Comparison of ENCODE assay signal across 1 cellular context in the genomic region with DNA sequence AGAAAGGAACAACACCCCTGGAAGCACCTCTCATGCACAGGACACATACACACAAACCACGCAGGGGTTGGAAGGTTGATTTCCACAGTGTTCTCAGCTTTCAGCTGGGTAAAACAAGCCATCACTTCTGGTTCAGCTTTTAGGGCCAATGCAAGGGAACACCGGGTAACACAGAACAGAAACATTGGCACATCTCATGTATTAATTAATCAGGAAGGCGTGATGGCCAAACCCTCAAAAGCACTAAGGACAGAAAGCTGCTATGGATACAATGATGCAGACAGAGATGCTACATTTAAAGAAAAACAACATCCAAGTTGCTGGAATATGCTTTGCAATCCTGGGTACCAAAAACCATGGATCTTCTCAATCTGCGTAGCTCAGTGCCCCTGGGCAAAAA.
TF ChIP-seq lines count a peak whose summit lies in the region.

No MANE protein-coding gene starts in this region.

TF ChIP-seq in H1, 55 proteins besides CTCF, POLR2A, EP300 and RAD21 (continued from another document):
- TF ChIP-seq CTBP2 (IDR thresholded peaks at IDR 0.05; ENCODE audit: borderline replicate concordance, insufficient read depth, insufficient read length, low read length): no peak
- no peak for TF ChIP-seq ZNF274 (IDR thresholded peaks at IDR 0.05; ENCODE audit: borderline replicate concordance, extremely low read depth, low read length)
- no peak for TF ChIP-seq RBBP5 (IDR thresholded peaks at IDR 0.05; ENCODE audit: borderline replicate concordance, low read depth, low read length)
- TF ChIP-seq, protein P1, sequence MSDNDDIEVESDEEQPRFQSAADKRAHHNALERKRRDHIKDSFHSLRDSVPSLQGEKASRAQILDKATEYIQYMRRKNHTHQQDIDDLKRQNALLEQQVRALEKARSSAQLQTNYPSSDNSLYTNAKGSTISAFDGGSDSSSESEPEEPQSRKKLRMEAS (IDR thresholded peaks at IDR 0.05): no peak
- no peak for TF ChIP-seq CBX8 (IDR thresholded peaks at IDR 0.05; ENCODE audit: borderline replicate concordance, low read depth, low read length)
- TF ChIP-seq, protein P2, sequence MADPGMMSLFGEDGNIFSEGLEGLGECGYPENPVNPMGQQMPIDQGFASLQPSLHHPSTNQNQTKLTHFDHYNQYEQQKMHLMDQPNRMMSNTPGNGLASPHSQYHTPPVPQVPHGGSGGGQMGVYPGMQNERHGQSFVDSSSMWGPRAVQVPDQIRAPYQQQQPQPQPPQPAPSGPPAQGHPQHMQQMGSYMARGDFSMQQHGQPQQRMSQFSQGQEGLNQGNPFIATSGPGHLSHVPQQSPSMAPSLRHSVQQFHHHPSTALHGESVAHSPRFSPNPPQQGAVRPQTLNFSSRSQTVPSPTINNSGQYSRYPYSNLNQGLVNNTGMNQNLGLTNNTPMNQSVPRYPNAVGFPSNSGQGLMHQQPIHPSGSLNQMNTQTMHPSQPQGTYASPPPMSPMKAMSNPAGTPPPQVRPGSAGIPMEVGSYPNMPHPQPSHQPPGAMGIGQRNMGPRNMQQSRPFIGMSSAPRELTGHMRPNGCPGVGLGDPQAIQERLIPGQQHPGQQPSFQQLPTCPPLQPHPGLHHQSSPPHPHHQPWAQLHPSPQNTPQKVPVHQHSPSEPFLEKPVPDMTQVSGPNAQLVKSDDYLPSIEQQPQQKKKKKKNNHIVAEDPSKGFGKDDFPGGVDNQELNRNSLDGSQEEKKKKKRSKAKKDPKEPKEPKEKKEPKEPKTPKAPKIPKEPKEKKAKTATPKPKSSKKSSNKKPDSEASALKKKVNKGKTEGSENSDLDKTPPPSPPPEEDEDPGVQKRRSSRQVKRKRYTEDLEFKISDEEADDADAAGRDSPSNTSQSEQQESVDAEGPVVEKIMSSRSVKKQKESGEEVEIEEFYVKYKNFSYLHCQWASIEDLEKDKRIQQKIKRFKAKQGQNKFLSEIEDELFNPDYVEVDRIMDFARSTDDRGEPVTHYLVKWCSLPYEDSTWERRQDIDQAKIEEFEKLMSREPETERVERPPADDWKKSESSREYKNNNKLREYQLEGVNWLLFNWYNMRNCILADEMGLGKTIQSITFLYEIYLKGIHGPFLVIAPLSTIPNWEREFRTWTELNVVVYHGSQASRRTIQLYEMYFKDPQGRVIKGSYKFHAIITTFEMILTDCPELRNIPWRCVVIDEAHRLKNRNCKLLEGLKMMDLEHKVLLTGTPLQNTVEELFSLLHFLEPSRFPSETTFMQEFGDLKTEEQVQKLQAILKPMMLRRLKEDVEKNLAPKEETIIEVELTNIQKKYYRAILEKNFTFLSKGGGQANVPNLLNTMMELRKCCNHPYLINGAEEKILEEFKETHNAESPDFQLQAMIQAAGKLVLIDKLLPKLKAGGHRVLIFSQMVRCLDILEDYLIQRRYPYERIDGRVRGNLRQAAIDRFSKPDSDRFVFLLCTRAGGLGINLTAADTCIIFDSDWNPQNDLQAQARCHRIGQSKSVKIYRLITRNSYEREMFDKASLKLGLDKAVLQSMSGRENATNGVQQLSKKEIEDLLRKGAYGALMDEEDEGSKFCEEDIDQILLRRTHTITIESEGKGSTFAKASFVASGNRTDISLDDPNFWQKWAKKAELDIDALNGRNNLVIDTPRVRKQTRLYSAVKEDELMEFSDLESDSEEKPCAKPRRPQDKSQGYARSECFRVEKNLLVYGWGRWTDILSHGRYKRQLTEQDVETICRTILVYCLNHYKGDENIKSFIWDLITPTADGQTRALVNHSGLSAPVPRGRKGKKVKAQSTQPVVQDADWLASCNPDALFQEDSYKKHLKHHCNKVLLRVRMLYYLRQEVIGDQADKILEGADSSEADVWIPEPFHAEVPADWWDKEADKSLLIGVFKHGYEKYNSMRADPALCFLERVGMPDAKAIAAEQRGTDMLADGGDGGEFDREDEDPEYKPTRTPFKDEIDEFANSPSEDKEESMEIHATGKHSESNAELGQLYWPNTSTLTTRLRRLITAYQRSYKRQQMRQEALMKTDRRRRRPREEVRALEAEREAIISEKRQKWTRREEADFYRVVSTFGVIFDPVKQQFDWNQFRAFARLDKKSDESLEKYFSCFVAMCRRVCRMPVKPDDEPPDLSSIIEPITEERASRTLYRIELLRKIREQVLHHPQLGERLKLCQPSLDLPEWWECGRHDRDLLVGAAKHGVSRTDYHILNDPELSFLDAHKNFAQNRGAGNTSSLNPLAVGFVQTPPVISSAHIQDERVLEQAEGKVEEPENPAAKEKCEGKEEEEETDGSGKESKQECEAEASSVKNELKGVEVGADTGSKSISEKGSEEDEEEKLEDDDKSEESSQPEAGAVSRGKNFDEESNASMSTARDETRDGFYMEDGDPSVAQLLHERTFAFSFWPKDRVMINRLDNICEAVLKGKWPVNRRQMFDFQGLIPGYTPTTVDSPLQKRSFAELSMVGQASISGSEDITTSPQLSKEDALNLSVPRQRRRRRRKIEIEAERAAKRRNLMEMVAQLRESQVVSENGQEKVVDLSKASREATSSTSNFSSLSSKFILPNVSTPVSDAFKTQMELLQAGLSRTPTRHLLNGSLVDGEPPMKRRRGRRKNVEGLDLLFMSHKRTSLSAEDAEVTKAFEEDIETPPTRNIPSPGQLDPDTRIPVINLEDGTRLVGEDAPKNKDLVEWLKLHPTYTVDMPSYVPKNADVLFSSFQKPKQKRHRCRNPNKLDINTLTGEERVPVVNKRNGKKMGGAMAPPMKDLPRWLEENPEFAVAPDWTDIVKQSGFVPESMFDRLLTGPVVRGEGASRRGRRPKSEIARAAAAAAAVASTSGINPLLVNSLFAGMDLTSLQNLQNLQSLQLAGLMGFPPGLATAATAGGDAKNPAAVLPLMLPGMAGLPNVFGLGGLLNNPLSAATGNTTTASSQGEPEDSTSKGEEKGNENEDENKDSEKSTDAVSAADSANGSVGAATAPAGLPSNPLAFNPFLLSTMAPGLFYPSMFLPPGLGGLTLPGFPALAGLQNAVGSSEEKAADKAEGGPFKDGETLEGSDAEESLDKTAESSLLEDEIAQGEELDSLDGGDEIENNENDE (IDR thresholded peaks at IDR 0.05; ENCODE audit: insufficient replicate concordance, low read length): no peak
